In genomic region chr19:3132971-3133792, GRCh38 we compare ENCODE assay signal across 8 cellular contexts. TPM values are rescaled to one million over a fixed set of nuclear protein-coding genes. Genes with fewer than 3 reads are reported as not detected.
DNase-seq lines count a peak whose midpoint lies in the region; ATAC-seq lines count a peak whose summit lies in the region.

No MANE protein-coding gene starts in this region.

- H3K27ac ChIP-seq in temporal lobe (ENCODE audit: low read depth, low read length): peak overlapping the region; percentile 36

- H3K27me3 Mint-ChIP-seq in natural killer cell treated with Interleukin-12 subunit alpha and Interleukin-12 subunit beta and Interleukin-15 and Interleukin-18, amount 100 ng/mL, for 72 hours: peaks cover 0 to 3% of the 10 kb centered on the region in 2 donors

- ATAC-seq in GM19324 (IDR thresholded peaks at IDR 0.05; ENCODE audit: low FRiP score, unreplicated experiment): peak; percentile 43
- ATAC-seq in activated CD4-positive, CD25-positive, alpha-beta regulatory T cell treated with anti-CD3 and anti-CD28 coated beads, Interleukin-2, amount 50 U/mL, for 24 hours: peak; percentile 91 to 95
- peak; percentile 96 for ATAC-seq in natural killer cell treated with Interleukin-12 subunit alpha and Interleukin-12 subunit beta and Interleukin-15 and Interleukin-18, amount 100 ng/mL, for 72 hours

- peak overlapping the region; percentile 74 for H3K4me3 Mint-ChIP-seq in natural killer cell treated with Interleukin-12 subunit alpha and Interleukin-12 subunit beta and Interleukin-15 and Interleukin-18, amount 100 ng/mL, for 72 hours

- no peaks in the 10 kb centered on the region for H3K36me3 Mint-ChIP-seq in natural killer cell treated with Interleukin-12 subunit alpha and Interleukin-12 subunit beta and Interleukin-15 and Interleukin-18, amount 100 ng/mL, for 72 hours

- peak; percentile 67 for DNase-seq in AG20443 (ENCODE audit: low spot score)
- DNase-seq in NCI-H1417 (lab: John Stamatoyannopoulos, UW): peak in 2 of 3 experiments; percentile 81 to 96
- peak; percentile 50 for DNase-seq in cerebellar cortex (ENCODE audit: low spot score)
- DNase-seq in natural killer cell treated with Interleukin-12 subunit alpha and Interleukin-12 subunit beta and Interleukin-15 and Interleukin-18, amount 100 ng/mL, for 72 hours (ENCODE audit: low spot score): peak; percentile 92
- no peak for DNase-seq in NCI-H1436 (lab: John Stamatoyannopoulos, UW)

- H3K9me3 Mint-ChIP-seq in natural killer cell treated with Interleukin-12 subunit alpha and Interleukin-12 subunit beta and Interleukin-15 and Interleukin-18, amount 100 ng/mL, for 72 hours: no peaks in the 10 kb centered on the region

- peak overlapping the region; percentile 96 to 97 for H3K27ac Mint-ChIP-seq in natural killer cell treated with Interleukin-12 subunit alpha and Interleukin-12 subunit beta and Interleukin-15 and Interleukin-18, amount 100 ng/mL, for 72 hours

- H3K4me1 Mint-ChIP-seq in natural killer cell treated with Interleukin-12 subunit alpha and Interleukin-12 subunit beta and Interleukin-15 and Interleukin-18, amount 100 ng/mL, for 72 hours (ENCODE audit: low read depth in 2 of 2): peaks cover 19% of the 10 kb centered on the region in 2 donors

RNA-seq across cellular contexts. Expression of gene GNA15, which starts 2.7 kb away (rescaled TPM):
- total RNA-seq in natural killer cell treated with Interleukin-12 subunit alpha and Interleukin-12 subunit beta and Interleukin-15 and Interleukin-18, amount 100 ng/mL, for 72 hours: 10 to 100 TPM; 22.2 to 33.3 TPM
- 0.25 TPM for total RNA-seq in temporal lobe

RNA-seq across cellular contexts. Expression of gene GNA11, which starts 39.0 kb away (rescaled TPM):
- total RNA-seq in natural killer cell treated with Interleukin-12 subunit alpha and Interleukin-12 subunit beta and Interleukin-15 and Interleukin-18, amount 100 ng/mL, for 72 hours: 1 to 10 TPM in 1 of 2 donors, under 1 TPM in 1; 1.00 to 1.3 TPM
- 43.8 TPM for total RNA-seq in temporal lobe

RNA-seq across cellular contexts. Expression of gene S1PR4, which starts 45.4 kb away (rescaled TPM):
- total RNA-seq in natural killer cell treated with Interleukin-12 subunit alpha and Interleukin-12 subunit beta and Interleukin-15 and Interleukin-18, amount 100 ng/mL, for 72 hours: 10 to 100 TPM; 33.5 to 47.0 TPM
- total RNA-seq in temporal lobe: not detected

RNA-seq across cellular contexts. Expression of gene NCLN, which starts 52.5 kb away (rescaled TPM):
- 100 to 1,000 TPM in 1 of 2 donors, 10 to 100 TPM in 1; 84.4 to 196 TPM for total RNA-seq in natural killer cell treated with Interleukin-12 subunit alpha and Interleukin-12 subunit beta and Interleukin-15 and Interleukin-18, amount 100 ng/mL, for 72 hours
- 9.6 TPM for total RNA-seq in temporal lobe

Comparison
In these comparisons a context has a peak if more than half of its experiments do, and no peak if none do; other contexts are left out.
1. ATAC-seq: peak in every context shown above with its lines; median percentile 96 in natural killer cell treated with Interleukin-12 subunit alpha and Interleukin-12 subunit beta and Interleukin-15 and Interleukin-18, amount 100 ng/mL, for 72 hours; 93 in activated CD4-positive, CD25-positive, alpha-beta regulatory T cell treated with anti-CD3 and anti-CD28 coated beads, Interleukin-2, amount 50 U/mL, for 24 hours; 43 in GM19324.
2. RNA of gene GNA15, which starts 2.7 kb away (total RNA-seq): 22.2 to 33.3 TPM in natural killer cell treated with Interleukin-12 subunit alpha and Interleukin-12 subunit beta and Interleukin-15 and Interleukin-18, amount 100 ng/mL, for 72 hours; 0.25 TPM in temporal lobe (single experiment); every median in the first group is over 10 times any median in the second.
3. RNA of gene GNA11, which starts 39.0 kb away (total RNA-seq): 43.8 TPM in temporal lobe (single experiment); 1.00 to 1.3 TPM in natural killer cell treated with Interleukin-12 subunit alpha and Interleukin-12 subunit beta and Interleukin-15 and Interleukin-18, amount 100 ng/mL, for 72 hours; every median in the first group is over 10 times any median in the second.
4. RNA of gene S1PR4, which starts 45.4 kb away (total RNA-seq): 33.5 to 47.0 TPM in natural killer cell treated with Interleukin-12 subunit alpha and Interleukin-12 subunit beta and Interleukin-15 and Interleukin-18, amount 100 ng/mL, for 72 hours; not detected in temporal lobe (single experiment); every median in the first group is over 10 times any median in the second.